ENCODE assay signal across 7 cellular contexts in the genomic region with DNA sequence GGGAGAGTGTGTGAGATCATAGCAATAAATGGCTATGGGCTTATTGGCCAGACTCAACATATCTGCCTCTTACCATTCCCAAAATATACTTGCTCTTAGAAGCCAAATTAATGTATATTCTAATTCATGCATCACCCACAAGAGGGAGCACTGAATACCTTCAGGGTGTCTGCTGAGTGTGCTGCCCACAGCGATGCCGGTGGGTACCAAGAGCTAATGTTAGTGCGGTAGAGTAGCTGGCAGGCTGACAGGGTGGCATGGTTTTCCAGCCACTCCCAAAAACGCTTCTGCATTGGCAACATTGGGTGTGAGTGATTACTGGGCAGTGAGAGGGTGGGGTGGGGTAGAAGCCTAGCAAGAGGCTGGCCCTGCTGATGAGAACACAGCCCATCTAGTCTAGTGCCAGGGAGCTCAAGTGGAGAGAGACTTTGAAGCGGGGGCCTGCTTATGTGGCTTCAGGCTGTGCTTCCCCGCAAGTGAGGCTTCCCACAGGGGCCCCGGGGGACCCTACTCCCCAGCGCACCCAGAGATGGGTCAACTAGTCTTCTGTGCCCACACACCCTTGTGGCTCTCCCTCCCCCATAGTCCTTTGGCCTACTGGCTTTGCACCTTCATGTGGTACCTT. TPM values are rescaled to one million over a fixed set of nuclear protein-coding genes. Genes with fewer than 3 reads are reported as not detected.
DNase-seq lines count a peak whose midpoint lies in the region; ATAC-seq and TF ChIP-seq lines count a peak whose summit lies in the region.

No MANE protein-coding gene starts in this region.

- H2AFZ ChIP-seq in mesenchymal stem cell (ENCODE audit: low read depth, low read length) = no peak overlapping the region

- no peak overlapping the region for H3K18ac ChIP-seq in mesenchymal stem cell (ENCODE audit: low read depth in 1 of 2, low read length in 2 of 2)

- H3K14ac ChIP-seq in mesenchymal stem cell (ENCODE audit: low read length in 2 of 2) = peak overlapping the region in 1 of 2 experiments; percentile 10

- no peaks in the 10 kb centered on the region for H3K36me3 Mint-ChIP-seq in stimulated activated effector memory CD8-positive, alpha-beta T cell treated with anti-CD3 and anti-CD28 coated beads, Interleukin-12 subunit alpha, Interleukin-12 subunit beta, amount 100 ng/mL, for 72 hours

- H2BK12ac ChIP-seq in mesenchymal stem cell (ENCODE audit: low read length in 2 of 2) = peak overlapping the region in 1 of 2 experiments; percentile 21

- H3K4me1 Mint-ChIP-seq in stimulated activated effector memory CD8-positive, alpha-beta T cell treated with anti-CD3 and anti-CD28 coated beads, Interleukin-12 subunit alpha, Interleukin-12 subunit beta, amount 100 ng/mL, for 72 hours = peaks cover 9% of the 10 kb centered on the region

- peaks cover 3% of the 10 kb centered on the region for H3K4me1 ChIP-seq in mesenchymal stem cell (ENCODE audit: control insufficient read depth, insufficient read depth, low read depth, low read length)

- H3K4me3 ChIP-seq in GM06990 (replicated peaks; ENCODE audit: low read depth, low read length) (no peak overlapping the region), mesenchymal stem cell (ENCODE audit: insufficient read depth in 1 of 2, low read depth in 1 of 2, low read length in 2 of 2) (no peak overlapping the region)

- no peak overlapping the region for H3K23ac ChIP-seq in mesenchymal stem cell (ENCODE audit: low read length in 2 of 2)

- no peak overlapping the region for H3K27ac ChIP-seq in mesenchymal stem cell (ENCODE audit: low read length, poor library complexity, severe bottlenecking)

- H3K36me3 ChIP-seq in GM06990 (ENCODE audit: control insufficient read depth, insufficient read depth, low read length) (no peaks in the 10 kb centered on the region), mesenchymal stem cell (ENCODE audit: control insufficient read depth in 1 of 2, insufficient read depth in 2 of 2, low read depth in 1 of 2, low read length in 2 of 2) (peaks cover 0 to 6% of the 10 kb centered on the region in 2 experiments)

- H2BK15ac ChIP-seq in mesenchymal stem cell (ENCODE audit: low read depth, poor library complexity, severe bottlenecking) = no peak overlapping the region

- no peak overlapping the region for H3K4ac ChIP-seq in mesenchymal stem cell (ENCODE audit: low read depth in 1 of 2, low read length in 2 of 2)

- 76% methylated on average over 8 of the region's 8 CpGs for WGBS in mesenchymal stem cell

- ATAC-seq in HG03354 (IDR thresholded peaks at IDR 0.05; ENCODE audit: poor library complexity, severe bottlenecking, unreplicated experiment) (no peak), GM21576 (IDR thresholded peaks at IDR 0.05; ENCODE audit: unreplicated experiment) (no peak)
- no peak for ATAC-seq in stimulated activated effector memory CD8-positive, alpha-beta T cell treated with anti-CD3 and anti-CD28 coated beads, Interleukin-12 subunit alpha, Interleukin-12 subunit beta, amount 100 ng/mL, for 72 hours

- no peaks in the 10 kb centered on the region; the same call in 1 of the 2 replicates for H3K27me3 ChIP-seq in GM06990 (replicated peaks; ENCODE audit: control insufficient read depth, insufficient read depth, low read length)
- H3K27me3 ChIP-seq in mesenchymal stem cell (ENCODE audit: control insufficient read depth in 1 of 2, insufficient read depth in 1 of 2, low read length in 2 of 2) = peaks cover 0 to 12% of the 10 kb centered on the region in 2 experiments

- no peaks in the 10 kb centered on the region for H3K9me3 Mint-ChIP-seq in stimulated activated effector memory CD8-positive, alpha-beta T cell treated with anti-CD3 and anti-CD28 coated beads, Interleukin-12 subunit alpha, Interleukin-12 subunit beta, amount 100 ng/mL, for 72 hours

- no peak overlapping the region for H2BK120ac ChIP-seq in mesenchymal stem cell (ENCODE audit: low read depth, low read length)

- peak; percentile 55 for TF ChIP-seq CTCF in GM06990 (IDR thresholded peaks at IDR 0.05; ENCODE audit: insufficient read depth, low read length, poor library complexity, severe bottlenecking)

- no peak overlapping the region for H4K91ac ChIP-seq in mesenchymal stem cell (ENCODE audit: low read length)

- no peak overlapping the region for H3K4me2 ChIP-seq in mesenchymal stem cell (ENCODE audit: low read length, poor library complexity, severe bottlenecking)

- no peaks in the 10 kb centered on the region for H3K79me1 ChIP-seq in mesenchymal stem cell (replicated peaks; ENCODE audit: low read length, poor library complexity, severe bottlenecking)

- DNase-seq in GM06990 (ENCODE audit: extremely low read depth, insufficient read length) (no peak), Kasumi-1 (lab: John Stamatoyannopoulos, UW) (peak; percentile 51 to 73), UCSD-AML1 (lab: John Stamatoyannopoulos, UW; ENCODE audit: unreplicated experiment) (peak; percentile 26), mesenchymal stem cell (peak; percentile 17)
- DNase-seq in stimulated activated effector memory CD8-positive, alpha-beta T cell treated with anti-CD3 and anti-CD28 coated beads, Interleukin-12 subunit alpha, Interleukin-12 subunit beta, amount 100 ng/mL, for 72 hours (ENCODE audit: low spot score in 2 of 2) = no peak

- no peaks in the 10 kb centered on the region for H3K9me3 ChIP-seq in mesenchymal stem cell (ENCODE audit: control insufficient read depth, low read length)

- no peak overlapping the region for H3K27ac Mint-ChIP-seq in stimulated activated effector memory CD8-positive, alpha-beta T cell treated with anti-CD3 and anti-CD28 coated beads, Interleukin-12 subunit alpha, Interleukin-12 subunit beta, amount 100 ng/mL, for 72 hours

- H4K8ac ChIP-seq in mesenchymal stem cell (ENCODE audit: low read length) = no peak overlapping the region

- no peak overlapping the region for H3K4me3 Mint-ChIP-seq in stimulated activated effector memory CD8-positive, alpha-beta T cell treated with anti-CD3 and anti-CD28 coated beads, Interleukin-12 subunit alpha, Interleukin-12 subunit beta, amount 100 ng/mL, for 72 hours

- H2AK5ac ChIP-seq in mesenchymal stem cell (ENCODE audit: low read length, severe bottlenecking) = no peak overlapping the region

- H3K9ac ChIP-seq in mesenchymal stem cell (ENCODE audit: low read length) = no peak overlapping the region

- H2BK5ac ChIP-seq in mesenchymal stem cell (ENCODE audit: low read depth, low read length, poor library complexity, severe bottlenecking) = no peak overlapping the region

RNA-seq across cellular contexts. Expression of gene PLEKHD1, which starts 9.2 kb away (rescaled TPM):
- polyA plus RNA-seq in mesenchymal stem cell (2013, experiment 1 of 2) = 0.04 TPM
- polyA plus RNA-seq in mesenchymal stem cell (2013, experiment 2 of 2) = 0.01 TPM

Comparison
In these comparisons a context has a peak if more than half of its experiments do, and no peak if none do; other contexts are left out.
1. DNase-seq: peak in Kasumi-1 (2 of 2), UCSD-AML1 (single experiment) and mesenchymal stem cell (single experiment); none in GM06990 (single experiment) and stimulated activated effector memory CD8-positive, alpha-beta T cell treated with anti-CD3 and anti-CD28 coated beads, Interleukin-12 subunit alpha, Interleukin-12 subunit beta, amount 100 ng/mL, for 72 hours (0 of 2).